Comparison of ENCODE assay signal across 8 cellular contexts in genomic region chr12:120468271-120468845, GRCh38. TPM values are rescaled to one million over a fixed set of nuclear protein-coding genes. Genes with fewer than 3 reads are reported as not detected.
DNase-seq lines count a peak whose midpoint lies in the region; ATAC-seq, FAIRE-seq and TF ChIP-seq lines count a peak whose summit lies in the region.

No MANE protein-coding gene starts in this region.

- peak overlapping the region; percentile 94 for H3K4me2 ChIP-seq in PC-9
- H3K4me2 ChIP-seq in K562 (ENCODE audit: insufficient read depth, low read length): peak overlapping the region; percentile 97

- peaks cover 35% of the 10 kb centered on the region for H3F3A ChIP-seq in PC-9 (ENCODE audit: insufficient read depth, low read depth)

- TF ChIP-seq EP300 in K562 (IDR thresholded peaks at IDR 0.05; ENCODE audit: low read length): no peak

- no peak overlapping the region for H2AFZ ChIP-seq in PC-9
- H2AFZ ChIP-seq in K562 (ENCODE audit: low read depth, low read length): peak overlapping the region; percentile 18; the same call in 1 of the 2 replicates

- in situ Hi-C loops in K562 (cut with MboI): no loop called here

- peak overlapping the region; percentile 86 for H3K27ac ChIP-seq in CD4-positive, CD25-positive, alpha-beta regulatory T cell (ENCODE audit: insufficient read depth, low read length, poor library complexity, severe bottlenecking)
- H3K27ac ChIP-seq in PC-9: peak overlapping the region; percentile 54
- H3K27ac ChIP-seq in K562 (ENCODE audit: extremely low read depth, low read depth, low read length): peak overlapping the region; percentile 96
- H3K27ac ChIP-seq in spleen: peak overlapping the region; percentile 93 to 99 (median 98)

- peak in 2 of 3 donors; percentile 6 to 30 for DNase-seq in CD4-positive, CD25-positive, alpha-beta regulatory T cell
- DNase-seq in PC-9 (peak; percentile 29 to 37), K562 (ENCODE audit: extremely low read depth in 1 of 4, low spot score in 3 of 4) (peak in 1 of 4 experiments; percentile 58), immature natural killer cell (peak in 1 of 3 donors; percentile 17), spleen (peak; percentile 82), amniotic stem cell (lab: John Stamatoyannopoulos, UW) (no peak)

- intact Hi-C loops in PC-9 (cut with micrococcal nuclease; ENCODE audit: unreplicated experiment) (no loop called here), K562 (cut with micrococcal nuclease) (loop anchor here (5.0 kb wide), 1 partner anchor 114 kb away; the partner anchor contains the start of gene POP5), spleen (cut with DNase I; ENCODE audit: low total_unique reads) (no loop called here)

- peak overlapping the region; percentile 54 to 96 (median 88) for H3K27ac Mint-ChIP-seq in CD4-positive, CD25-positive, alpha-beta regulatory T cell
- H3K27ac Mint-ChIP-seq in immature natural killer cell: peak overlapping the region; percentile 71 to 93 (median 92)

- peak overlapping the region; percentile 84 to 98 (median 91) for H3K4me3 Mint-ChIP-seq in CD4-positive, CD25-positive, alpha-beta regulatory T cell
- H3K4me3 Mint-ChIP-seq in immature natural killer cell: peak overlapping the region; percentile 90 to 100 (median 97)

- under 1% methylated on average over 23 of the region's 23 CpGs for WGBS in K562 (ENCODE audit: insufficient coverage, low coverage, missing lambda C conversion rate)
- 0 to 2% (median 1%) methylated on average over 19 to 23 of the region's 23 CpGs for WGBS in spleen, 5 donors

- H3K9me1 ChIP-seq in K562 (ENCODE audit: control insufficient read depth, insufficient read depth, low read length): no peaks in the 10 kb centered on the region

- peaks cover 5% of the 10 kb centered on the region for H3K27me3 Mint-ChIP-seq in CD4-positive, CD25-positive, alpha-beta regulatory T cell
- H3K27me3 Mint-ChIP-seq in immature natural killer cell (ENCODE audit: low read depth in 3 of 3): peaks cover 5 to 13% (median 12%) of the 10 kb centered on the region in 3 donors

- TF ChIP-seq POLR2A in K562 (conservative IDR thresholded peaks at IDR 0.05) (no peak), spleen (IDR thresholded peaks at IDR 0.05) (no peak)

- no peak for TF ChIP-seq RAD21 in K562 (CRISPR knock-in tag; conservative IDR thresholded peaks at IDR 0.05 in 1 of 2, IDR thresholded peaks at IDR 0.05 in 1 of 2)

- H3K79me2 ChIP-seq in PC-9 (ENCODE audit: low read depth): peaks cover 95% of the 10 kb centered on the region
- H3K79me2 ChIP-seq in K562 (ENCODE audit: control insufficient read depth, insufficient read depth, low read length): peaks cover 94% of the 10 kb centered on the region

- peaks cover 48% of the 10 kb centered on the region for H4K20me1 ChIP-seq in PC-9 (ENCODE audit: insufficient read depth)
- H4K20me1 ChIP-seq in K562 (replicated peaks; ENCODE audit: control insufficient read depth, insufficient read depth, low read length): peaks cover 33% of the 10 kb centered on the region

- peak overlapping the region; percentile 87 to 100 for H3K9ac ChIP-seq in K562 (ENCODE audit: insufficient read depth in 1 of 2, low read depth in 2 of 2, low read length in 2 of 2)

- peaks cover 24% of the 10 kb centered on the region for H3K36me3 Mint-ChIP-seq in CD4-positive, CD25-positive, alpha-beta regulatory T cell
- H3K36me3 Mint-ChIP-seq in immature natural killer cell: peaks cover 7 to 34% (median 10%) of the 10 kb centered on the region in 3 donors

- ATAC-seq in CD4-positive, CD25-positive, alpha-beta regulatory T cell (ENCODE audit: low read depth in 2 of 2): no peak
- ATAC-seq in GM21528 (IDR thresholded peaks at IDR 0.05; ENCODE audit: low FRiP score, unreplicated experiment) (peak; percentile 9), K562 (peak; percentile 24), HG03457 (IDR thresholded peaks at IDR 0.05; ENCODE audit: unreplicated experiment) (no peak)

- H3K9me3 Mint-ChIP-seq in CD4-positive, CD25-positive, alpha-beta regulatory T cell: no peaks in the 10 kb centered on the region
- H3K9me3 Mint-ChIP-seq in immature natural killer cell: no peaks in the 10 kb centered on the region

- peaks cover 9 to 56% (median 40%) of the 10 kb centered on the region in 4 donors for H3K4me1 Mint-ChIP-seq in CD4-positive, CD25-positive, alpha-beta regulatory T cell
- peaks cover 68 to 76% of the 10 kb centered on the region in 2 donors for H3K4me1 Mint-ChIP-seq in immature natural killer cell

- POLR2A ChIA-PET in PC-9 (lab: Charles Lee; ENCODE audit: unreplicated experiment): no interaction called here
- POLR2A ChIA-PET in K562 (lab: Yijun Ruan, JAX): interaction anchor here (0.6 to 3.1 kb wide), 15 partner anchors 9 to 980 kb away, joined by 3 to 23 read pairs (median 5); partner anchors contain the start of genes RNU4-1 and RNU4-2

- peaks cover 33% of the 10 kb centered on the region for H3K4me1 ChIP-seq in CD4-positive, CD25-positive, alpha-beta regulatory T cell (ENCODE audit: control insufficient read depth, insufficient read depth, low read length, poor library complexity, severe bottlenecking)
- peaks cover 41% of the 10 kb centered on the region for H3K4me1 ChIP-seq in PC-9 (replicated peaks; ENCODE audit: insufficient read depth)
- H3K4me1 ChIP-seq in K562 (replicated peaks in 1 of 2; ENCODE audit: control insufficient read depth in 2 of 2, insufficient read depth in 2 of 2, low read length in 2 of 2): peaks cover 18 to 29% of the 10 kb centered on the region in 2 experiments
- H3K4me1 ChIP-seq in spleen: peaks cover 28 to 85% (median 51%) of the 10 kb centered on the region in 6 donors

- BruUV-seq in PC-9 (replicated peaks; lab: Mats Ljungman, UMichigan) (TSS peak; percentile 58), K562 (replicated peaks; lab: Mats Ljungman, UMichigan) (TSS peak; percentile 41)

- CTCF ChIA-PET in PC-9 (lab: Charles Lee) (interaction anchor here (0.6 kb wide), 2 partner anchors 130 to 218 kb away, joined by 4 to 9 read pairs; no protein-coding TSS in a partner anchor), K562 (lab: Yijun Ruan, JAX; ENCODE audit: low intra/inter-chr PET ratio) (no interaction called here)

- no peak for TF ChIP-seq CTCF in PC-9 (conservative IDR thresholded peaks at IDR 0.05)
- TF ChIP-seq CTCF in K562 (IDR thresholded peaks at IDR 0.05 in 2 of 3, conservative IDR thresholded peaks at IDR 0.05 in 1 of 3; ENCODE audit: insufficient read depth in 2 of 3, low read depth in 1 of 3, low read length in 3 of 3): no peak
- TF ChIP-seq CTCF in spleen (IDR thresholded peaks at IDR 0.05 in 8 of 11, conservative IDR thresholded peaks at IDR 0.05 in 3 of 11): no peak

- H3K9me2 ChIP-seq in PC-9 (ENCODE audit: insufficient read depth): no peaks in the 10 kb centered on the region

- H3K4me3 ChIP-seq in CD4-positive, CD25-positive, alpha-beta regulatory T cell (ENCODE audit: low read depth, low read length): peak overlapping the region; percentile 86
- peak overlapping the region; percentile 77 for H3K4me3 ChIP-seq in PC-9
- H3K4me3 ChIP-seq in K562: peak overlapping the region; percentile 90
- peak overlapping the region; percentile 88 to 97 (median 94) for H3K4me3 ChIP-seq in spleen

- peaks cover 35% of the 10 kb centered on the region for H3K36me3 ChIP-seq in CD4-positive, CD25-positive, alpha-beta regulatory T cell (ENCODE audit: control insufficient read depth, insufficient read depth, low read length)
- peaks cover 19% of the 10 kb centered on the region; the same call in 1 of the 2 replicates for H3K36me3 ChIP-seq in PC-9 (ENCODE audit: low read depth)
- H3K36me3 ChIP-seq in K562 (ENCODE audit: control insufficient read depth, insufficient read depth, low read length): peaks cover 52% of the 10 kb centered on the region
- peaks cover 0 to 44% (median 35%) of the 10 kb centered on the region in 6 donors for H3K36me3 ChIP-seq in spleen

- FAIRE-seq in K562 (lab: Jason Lieb, UNC): peak; percentile 79

- no peaks in the 10 kb centered on the region for H3K9me3 ChIP-seq in CD4-positive, CD25-positive, alpha-beta regulatory T cell (ENCODE audit: control insufficient read depth in 2 of 2, low read length in 2 of 2)
- H3K9me3 ChIP-seq in PC-9 (ENCODE audit: insufficient read depth, low read depth) (no peaks in the 10 kb centered on the region), K562 (replicated peaks; ENCODE audit: control insufficient read depth, insufficient read depth, low read depth, low read length) (no peaks in the 10 kb centered on the region), spleen (no peaks in the 10 kb centered on the region)

- no peaks in the 10 kb centered on the region for H3K27me3 ChIP-seq in CD4-positive, CD25-positive, alpha-beta regulatory T cell (ENCODE audit: control insufficient read depth, insufficient read depth, low read length)
- no peaks in the 10 kb centered on the region for H3K27me3 ChIP-seq in PC-9 (ENCODE audit: insufficient read depth, low read depth)
- no peaks in the 10 kb centered on the region for H3K27me3 ChIP-seq in K562 (ENCODE audit: control insufficient read depth in 2 of 2, insufficient read depth in 2 of 2, low read length in 2 of 2)
- H3K27me3 ChIP-seq in spleen (replicated peaks in 1 of 7): no peaks in the 10 kb centered on the region

RNA-seq across cellular contexts. Expression of gene SRSF9, which starts 1.2 kb away (rescaled TPM):
- total RNA-seq in CD4-positive, CD25-positive, alpha-beta regulatory T cell: 138 TPM
- 100 to 1,000 TPM; 167 to 193 (median 191) TPM for polyA plus RNA-seq in CD4-positive, CD25-positive, alpha-beta regulatory T cell
- total RNA-seq in PC-9 (2021) (231 and 253 TPM in 2 replicates), K562 (2014; rRNA removed) (255 and 271 TPM in 2 replicates), K562 (2014; rRNA removed; fragmentation: Illumina TruSeq; extraction: Trizol) (230 and 244 TPM in 2 replicates), K562 (2015; rRNA removed; fragmentation: Illumina TruSeq; extraction: Trizol) (241 and 243 TPM in 2 replicates), K562 (2021) (280 and 286 TPM in 2 replicates), spleen (100 to 1,000 TPM; 107 to 166 (median 142) TPM)
- 133 and 204 TPM in 2 replicates for total RNA-seq in K562 (2011; cell fraction: chromatin; rRNA removed; ENCODE audit: low replicate concordance)
- 102 and 104 TPM in 2 replicates for total RNA-seq in K562 (2011; cell fraction: nucleolus; rRNA removed)
- total RNA-seq in K562 (2011; cell fraction: nucleoplasm; rRNA removed): 154 and 192 TPM in 2 replicates
- polyA plus RNA-seq in K562 (2011; rRNA removed) (159 and 203 TPM in 2 replicates), K562 (2014; fragmentation: Illumina TruSeq; extraction: Trizol) (180 and 188 TPM in 2 replicates), K562 (2014; fragmentation: Nextera tagmentation; extraction: Ambion mirVana) (10 to 100 TPM; 40.3 to 50.5 TPM), K562 (2014; rRNA removed) (291 and 296 TPM in 2 replicates), immature natural killer cell (100 to 1,000 TPM; 221 to 292 (median 271) TPM), spleen (100 to 1,000 TPM; 119 to 160 (median 143) TPM)
- polyA plus RNA-seq in K562 (2011; cell fraction: cytosol; rRNA removed): 126 and 188 TPM in 2 replicates
- polyA plus RNA-seq in K562 (2011; cell fraction: nucleus; rRNA removed): 163 and 219 TPM in 2 replicates
- 188 and 307 TPM in 2 replicates for polyA plus RNA-seq in K562 (2012)
- polyA minus RNA-seq in K562 (2011; rRNA and poly(A)+ RNA removed): 130 and 156 TPM in 2 replicates
- polyA minus RNA-seq in K562 (2011; cell fraction: cytosol; rRNA and poly(A)+ RNA removed): 94.9 and 103 TPM in 2 replicates
- polyA minus RNA-seq in K562 (2011; cell fraction: nucleus; rRNA and poly(A)+ RNA removed): 76.5 and 108 TPM in 2 replicates

RNA-seq across cellular contexts. Expression of gene GATC, which starts 22.1 kb away (rescaled TPM):
- total RNA-seq in CD4-positive, CD25-positive, alpha-beta regulatory T cell: 30.2 TPM
- polyA plus RNA-seq in CD4-positive, CD25-positive, alpha-beta regulatory T cell: 10 to 100 TPM; 13.7 to 19.9 (median 16.9) TPM
- total RNA-seq in PC-9 (2021): 24.3 and 40.2 TPM in 2 replicates
- 17.9 and 20.6 TPM in 2 replicates for total RNA-seq in K562 (2011; cell fraction: chromatin; rRNA removed; ENCODE audit: low replicate concordance)
- total RNA-seq in K562 (2011; cell fraction: nucleolus; rRNA removed): 14.3 and 15.7 TPM in 2 replicates
- total RNA-seq in K562 (2011; cell fraction: nucleoplasm; rRNA removed): 22.1 and 34.4 TPM in 2 replicates
- total RNA-seq in K562 (2014; rRNA removed): 22.2 and 29.0 TPM in 2 replicates
- 28.2 and 29.5 TPM in 2 replicates for total RNA-seq in K562 (2014; rRNA removed; fragmentation: Illumina TruSeq; extraction: Trizol)
- 27.1 and 29.0 TPM in 2 replicates for total RNA-seq in K562 (2015; rRNA removed; fragmentation: Illumina TruSeq; extraction: Trizol)
- 52.6 and 53.6 TPM in 2 replicates for total RNA-seq in K562 (2021)
- polyA plus RNA-seq in K562 (2011; rRNA removed): 30.1 and 38.9 TPM in 2 replicates
- polyA plus RNA-seq in K562 (2011; cell fraction: cytosol; rRNA removed): 18.8 and 22.9 TPM in 2 replicates
- polyA plus RNA-seq in K562 (2011; cell fraction: nucleus; rRNA removed): 21.7 and 29.0 TPM in 2 replicates
- polyA plus RNA-seq in K562 (2012): 18.9 and 20.0 TPM in 2 replicates
- 29.7 and 38.9 TPM in 2 replicates for polyA plus RNA-seq in K562 (2014; fragmentation: Illumina TruSeq; extraction: Trizol)
- polyA plus RNA-seq in K562 (2014; fragmentation: Nextera tagmentation; extraction: Ambion mirVana): 10 to 100 TPM in 1 of 2 experiments, 1 to 10 TPM in 1; 5.8 to 14.3 TPM
- 24.0 and 24.2 TPM in 2 replicates for polyA plus RNA-seq in K562 (2014; rRNA removed)
- polyA minus RNA-seq in K562 (2011; rRNA and poly(A)+ RNA removed): 27.7 and 28.0 TPM in 2 replicates
- 11.5 and 11.9 TPM in 2 replicates for polyA minus RNA-seq in K562 (2011; cell fraction: cytosol; rRNA and poly(A)+ RNA removed)
- 7.8 and 10.0 TPM in 2 replicates for polyA minus RNA-seq in K562 (2011; cell fraction: nucleus; rRNA and poly(A)+ RNA removed)
- polyA plus RNA-seq in immature natural killer cell: 10 to 100 TPM in 2 of 3 donors, 1 to 10 TPM in 1; 8.3 to 26.7 (median 23.3) TPM
- total RNA-seq in spleen: 10 to 100 TPM; 16.1 to 26.0 (median 23.3) TPM
- polyA plus RNA-seq in spleen: 10 to 100 TPM in 1 of 3 donors, 1 to 10 TPM in 2; 7.0 to 12.4 (median 8.9) TPM

RNA-seq across cellular contexts. Expression of gene TRIAP1, which starts 22.2 kb away (rescaled TPM):
- total RNA-seq in CD4-positive, CD25-positive, alpha-beta regulatory T cell: 19.2 TPM
- 10 to 100 TPM; 43.6 to 61.1 (median 47.6) TPM for polyA plus RNA-seq in CD4-positive, CD25-positive, alpha-beta regulatory T cell
- 23.5 and 27.5 TPM in 2 replicates for total RNA-seq in PC-9 (2021)
- 11.4 and 14.2 TPM in 2 replicates for total RNA-seq in K562 (2011; cell fraction: chromatin; rRNA removed; ENCODE audit: low replicate concordance)
- 14.3 and 14.8 TPM in 2 replicates for total RNA-seq in K562 (2011; cell fraction: nucleolus; rRNA removed)
- 17.2 and 23.1 TPM in 2 replicates for total RNA-seq in K562 (2011; cell fraction: nucleoplasm; rRNA removed)
- total RNA-seq in K562 (2014; rRNA removed): 37.3 and 38.8 TPM in 2 replicates
- total RNA-seq in K562 (2014; rRNA removed; fragmentation: Illumina TruSeq; extraction: Trizol): 78.4 and 80.9 TPM in 2 replicates
- 56.3 and 65.4 TPM in 2 replicates for total RNA-seq in K562 (2015; rRNA removed; fragmentation: Illumina TruSeq; extraction: Trizol)
- 53.2 and 55.3 TPM in 2 replicates for total RNA-seq in K562 (2021)
- polyA plus RNA-seq in K562 (2011; rRNA removed): 53.5 and 85.7 TPM in 2 replicates
- 12.9 and 27.2 TPM in 2 replicates for polyA plus RNA-seq in K562 (2011; cell fraction: cytosol; rRNA removed)
- 10.3 and 16.9 TPM in 2 replicates for polyA plus RNA-seq in K562 (2011; cell fraction: nucleus; rRNA removed)
- 28.3 and 77.9 TPM in 2 replicates for polyA plus RNA-seq in K562 (2012)
- polyA plus RNA-seq in K562 (2014; fragmentation: Illumina TruSeq; extraction: Trizol): 59.8 and 64.9 TPM in 2 replicates
- 100 to 1,000 TPM; 354 TPM for polyA plus RNA-seq in K562 (2014; fragmentation: Nextera tagmentation; extraction: Ambion mirVana)
- 60.6 and 73.3 TPM in 2 replicates for polyA plus RNA-seq in K562 (2014; rRNA removed)
- polyA minus RNA-seq in K562 (2011; rRNA and poly(A)+ RNA removed): 27.3 and 27.5 TPM in 2 replicates
- polyA minus RNA-seq in K562 (2011; cell fraction: cytosol; rRNA and poly(A)+ RNA removed): 16.0 and 19.2 TPM in 2 replicates
- 5.7 and 13.3 TPM in 2 replicates for polyA minus RNA-seq in K562 (2011; cell fraction: nucleus; rRNA and poly(A)+ RNA removed)
- 10 to 100 TPM; 66.4 to 76.8 (median 69.2) TPM for polyA plus RNA-seq in immature natural killer cell
- 10 to 100 TPM; 10.2 to 15.9 (median 12.9) TPM for total RNA-seq in spleen
- polyA plus RNA-seq in spleen: 10 to 100 TPM; 31.0 to 35.9 (median 34.1) TPM

RNA-seq across cellular contexts. Expression of gene DYNLL1, which starts 27.6 kb away (rescaled TPM):
- 99.0 TPM for total RNA-seq in CD4-positive, CD25-positive, alpha-beta regulatory T cell
- polyA plus RNA-seq in CD4-positive, CD25-positive, alpha-beta regulatory T cell: 100 to 1,000 TPM; 480 to 692 (median 547) TPM
- total RNA-seq in PC-9 (2021) (251 and 340 TPM in 2 replicates), K562 (2014; rRNA removed) (303 and 473 TPM in 2 replicates), K562 (2014; rRNA removed; fragmentation: Illumina TruSeq; extraction: Trizol) (430 and 468 TPM in 2 replicates), K562 (2015; rRNA removed; fragmentation: Illumina TruSeq; extraction: Trizol) (587 and 631 TPM in 2 replicates), K562 (2021) (364 and 386 TPM in 2 replicates), spleen (100 to 1,000 TPM in 6 of 7 donors, 10 to 100 TPM in 1; 84.1 to 220 (median 152) TPM)
- total RNA-seq in K562 (2011; cell fraction: chromatin; rRNA removed; ENCODE audit: low replicate concordance): 64.0 and 73.7 TPM in 2 replicates
- total RNA-seq in K562 (2011; cell fraction: nucleolus; rRNA removed): 55.7 and 76.0 TPM in 2 replicates
- total RNA-seq in K562 (2011; cell fraction: nucleoplasm; rRNA removed): 81.5 and 104 TPM in 2 replicates
- polyA plus RNA-seq in K562 (2011; rRNA removed) (439 and 456 TPM in 2 replicates), K562 (2014; fragmentation: Illumina TruSeq; extraction: Trizol) (531 and 637 TPM in 2 replicates), K562 (2014; fragmentation: Nextera tagmentation; extraction: Ambion mirVana) (1,000 to 10,000 TPM in 1 of 2 experiments, 100 to 1,000 TPM in 1; 921 to 1,112 TPM), K562 (2014; rRNA removed) (397 and 529 TPM in 2 replicates), immature natural killer cell (100 to 1,000 TPM; 399 to 508 (median 457) TPM), spleen (100 to 1,000 TPM; 164 to 338 (median 313) TPM)
- 295 and 360 TPM in 2 replicates for polyA plus RNA-seq in K562 (2011; cell fraction: cytosol; rRNA removed)
- 186 and 231 TPM in 2 replicates for polyA plus RNA-seq in K562 (2011; cell fraction: nucleus; rRNA removed)
- polyA plus RNA-seq in K562 (2012): 522 and 759 TPM in 2 replicates
- 184 and 185 TPM in 2 replicates for polyA minus RNA-seq in K562 (2011; rRNA and poly(A)+ RNA removed)
- polyA minus RNA-seq in K562 (2011; cell fraction: cytosol; rRNA and poly(A)+ RNA removed): 96.5 and 118 TPM in 2 replicates
- polyA minus RNA-seq in K562 (2011; cell fraction: nucleus; rRNA and poly(A)+ RNA removed): 34.9 and 72.1 TPM in 2 replicates

RNA-seq across cellular contexts. Expression of gene COX6A1, which starts 30.4 kb away (rescaled TPM):
- total RNA-seq in CD4-positive, CD25-positive, alpha-beta regulatory T cell: 169 TPM
- polyA plus RNA-seq in CD4-positive, CD25-positive, alpha-beta regulatory T cell: 1,000 to 10,000 TPM in 2 of 4 donors, 100 to 1,000 TPM in 2; 939 to 1,218 (median 1,022) TPM
- total RNA-seq in PC-9 (2021): 433 and 556 TPM in 2 replicates
- 82.0 and 133 TPM in 2 replicates for total RNA-seq in K562 (2011; cell fraction: chromatin; rRNA removed; ENCODE audit: low replicate concordance)
- 297 and 320 TPM in 2 replicates for total RNA-seq in K562 (2011; cell fraction: nucleolus; rRNA removed)
- total RNA-seq in K562 (2011; cell fraction: nucleoplasm; rRNA removed): 251 and 255 TPM in 2 replicates
- 931 and 1,004 TPM in 2 replicates for total RNA-seq in K562 (2014; rRNA removed)
- 412 and 414 TPM in 2 replicates for total RNA-seq in K562 (2014; rRNA removed; fragmentation: Illumina TruSeq; extraction: Trizol)
- 602 and 624 TPM in 2 replicates for total RNA-seq in K562 (2015; rRNA removed; fragmentation: Illumina TruSeq; extraction: Trizol)
- total RNA-seq in K562 (2021): 597 and 695 TPM in 2 replicates
- polyA plus RNA-seq in K562 (2011; rRNA removed): 767 and 895 TPM in 2 replicates
- 2,103 and 2,986 TPM in 2 replicates for polyA plus RNA-seq in K562 (2011; cell fraction: cytosol; rRNA removed)
- polyA plus RNA-seq in K562 (2011; cell fraction: nucleus; rRNA removed): 1,412 and 1,636 TPM in 2 replicates
- 684 and 920 TPM in 2 replicates for polyA plus RNA-seq in K562 (2012)
- 978 and 1,143 TPM in 2 replicates for polyA plus RNA-seq in K562 (2014; fragmentation: Illumina TruSeq; extraction: Trizol)
- 1,000 to 10,000 TPM; 3,092 to 4,142 TPM for polyA plus RNA-seq in K562 (2014; fragmentation: Nextera tagmentation; extraction: Ambion mirVana)
- polyA plus RNA-seq in K562 (2014; rRNA removed): 1,391 and 1,423 TPM in 2 replicates
- 235 and 279 TPM in 2 replicates for polyA minus RNA-seq in K562 (2011; rRNA and poly(A)+ RNA removed)
- 175 and 210 TPM in 2 replicates for polyA minus RNA-seq in K562 (2011; cell fraction: cytosol; rRNA and poly(A)+ RNA removed)
- polyA minus RNA-seq in K562 (2011; cell fraction: nucleus; rRNA and poly(A)+ RNA removed): 147 and 169 TPM in 2 replicates
- 1,000 to 10,000 TPM in 2 of 3 donors, 100 to 1,000 TPM in 1; 859 to 1,309 (median 1,192) TPM for polyA plus RNA-seq in immature natural killer cell
- total RNA-seq in spleen: 100 to 1,000 TPM; 182 to 427 (median 190) TPM
- 100 to 1,000 TPM; 382 to 551 (median 480) TPM for polyA plus RNA-seq in spleen

Comparison
In these comparisons a context has a peak if more than half of its experiments do, and no peak if none do; other contexts are left out.
1. ATAC-seq: peak in GM21528 (single experiment) and K562 (single experiment); none in CD4-positive, CD25-positive, alpha-beta regulatory T cell (0 of 2) and HG03457 (single experiment).
2. Peak in every context shown above with its lines, with median percentiles within 50 percentile points of each other: H3K27ac ChIP-seq and H3K4me3 ChIP-seq.